Comparison of ENCODE assay signal across 13 cellular contexts in the genomic region with DNA sequence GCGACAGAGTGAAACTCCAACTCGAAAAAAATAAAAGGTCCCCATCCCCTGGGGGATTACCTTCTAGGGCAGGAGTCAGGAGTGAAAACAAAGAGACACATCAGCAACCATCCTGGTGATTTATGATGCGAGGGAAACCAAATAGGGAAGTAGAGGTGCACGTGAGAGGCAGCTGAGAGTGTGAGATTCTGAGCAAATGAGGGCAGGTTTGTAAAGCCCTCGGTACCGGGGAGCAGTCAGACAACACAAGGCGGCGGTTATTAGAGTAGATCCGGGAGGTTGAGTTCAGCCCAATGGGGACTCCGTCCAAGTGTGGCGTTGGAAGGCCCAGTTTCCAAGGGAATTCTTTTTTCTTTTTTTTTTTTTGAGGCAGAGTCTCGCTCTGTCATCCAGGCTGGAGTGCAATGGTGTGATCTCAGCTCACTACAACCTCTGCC. TPM values are rescaled to one million over a fixed set of nuclear protein-coding genes. Genes with fewer than 3 reads are reported as not detected.
A peak's percentile ranks its signal among the peaks of the same experiment; 100 is the strongest.
DNase-seq lines count a peak whose midpoint lies in the region; TF ChIP-seq lines count a peak whose summit lies in the region.
"Had no signal": no experiment of that assay in that cellular context is flagged by ENCODE, and none has a peak within 500 bp of the region (broad histone marks: within the 10 kb centered on the region; RNA-seq: fewer than 3 reads in every experiment).

No MANE protein-coding gene starts in this region.

- peaks cover 5% of the 10 kb centered on the region for H3K4me1 Mint-ChIP-seq in neural crest cell

- DNase-seq in NCI-H2171 treated with DMSO at 0.1 percent for 48 hours (lab: John Stamatoyannopoulos, UW) (peak; percentile 64), NCI-H2171 (lab: John Stamatoyannopoulos, UW) (no peak), KBM-7 (peak; percentile 84), SK-MEL-5 (ENCODE audit: low read depth, low spot score) (peak; percentile 50), neural crest cell (ENCODE audit: low read depth, low spot score) (no peak), activated gamma-delta T cell treated with Interleukin-2 at 50 U/mL for 16 hours (no peak), HT-29 (ENCODE audit: low spot score) (no peak), H4 (ENCODE audit: low spot score) (no peak)
- DNase-seq: DND-41; stimulated activated CD4-positive, alpha-beta T cell treated with anti-CD3 and anti-CD28 coated beads, Interleukin-12 subunit alpha, Interleukin-12 subunit beta, amount 100 ng/mL, for 4 hours; upper lobe of right lung had no signal

- in situ Hi-C loops in KBM-7 (cut with MboI; ENCODE audit: low pct_unique_long_range_greater_than_20kb, low sequenced_read_pairs), result no loop called here
- in situ Hi-C loops in SK-MEL-5 (cut with HindIII; ENCODE audit: low pct_unique_long_range_greater_than_20kb, low sequenced_read_pairs), result no loop called here

- H3K27me3 Mint-ChIP-seq in neural crest cell (ENCODE audit: low read depth), result no peaks in the 10 kb centered on the region

- peak overlapping the region; percentile 4 for H3K27ac Mint-ChIP-seq in neural crest cell (ENCODE audit: unreplicated experiment)
- H3K27ac Mint-ChIP-seq: activated T-helper 1 cell treated with anti-CD3 and anti-CD28 coated beads, Interleukin-12 subunit alpha, Interleukin-12 subunit beta, Interleukin-2, Interleukin-4 antibody, amounts not matched to agents 30 ng/mL and 10 ng/mL and 1 ng/mL, durations not matched to agents 14 hours and 24 hours and 36 hours had no signal

- no peak for TF ChIP-seq CTCF in neural crest cell (conservative IDR thresholded peaks at IDR 0.05)

- H3K4me3 Mint-ChIP-seq in neural crest cell, result peak overlapping the region; percentile 5
- H3K4me3 Mint-ChIP-seq: activated T-helper 1 cell treated with anti-CD3 and anti-CD28 coated beads, Interleukin-12 subunit alpha, Interleukin-12 subunit beta, Interleukin-2, Interleukin-4 antibody, amounts not matched to agents 30 ng/mL and 10 ng/mL and 1 ng/mL, durations not matched to agents 14 hours and 24 hours and 36 hours had no signal

- no peaks in the 10 kb centered on the region for H3K36me3 Mint-ChIP-seq in neural crest cell (ENCODE audit: low read depth)
- H3K36me3 Mint-ChIP-seq: brain had no signal

- H3K9me3 Mint-ChIP-seq in neural crest cell, result no peaks in the 10 kb centered on the region
- H3K9me3 Mint-ChIP-seq: activated T-helper 1 cell treated with anti-CD3 and anti-CD28 coated beads, Interleukin-12 subunit alpha, Interleukin-12 subunit beta, Interleukin-2, Interleukin-4 antibody, amounts not matched to agents 30 ng/mL and 10 ng/mL and 1 ng/mL, durations not matched to agents 14 hours and 24 hours and 36 hours; brain had no signal

RNA-seq across cellular contexts. Expression of a gene that starts 7.4 kb away (rescaled TPM):
- total RNA-seq in SK-MEL-5 (2014; rRNA removed; shearing (Covaris generic)), result 4.9 and 5.4 TPM in 2 replicates
- 17.7 and 18.2 TPM in 2 replicates for polyA plus RNA-seq in SK-MEL-5 (2015; cell fraction: cytosol; rRNA removed)
- 9.5 and 15.8 TPM in 2 replicates for polyA plus RNA-seq in SK-MEL-5 (2015; cell fraction: nucleus; rRNA removed)
- 15.6 and 15.8 TPM in 2 replicates for total RNA-seq in neural crest cell
- total RNA-seq in HT-29 (2014; rRNA removed; shearing (Covaris generic)), result 18.3 and 18.8 TPM in 2 replicates
- total RNA-seq in H4 (2014; rRNA removed; shearing (Covaris generic)), result 4.0 and 5.2 TPM in 2 replicates

RNA-seq across cellular contexts. Expression of a gene that starts 14.6 kb away (rescaled TPM):
- 0.19 TPM in 1 of 2 replicates, not detected in the other for total RNA-seq in SK-MEL-5 (2014; rRNA removed; shearing (Covaris generic))
- polyA plus RNA-seq in SK-MEL-5 (2015; cell fraction: cytosol; rRNA removed), result 0.05 TPM in 1 of 2 replicates, not detected in the other
- 0.68 TPM in 1 of 2 replicates, not detected in the other for polyA plus RNA-seq in SK-MEL-5 (2015; cell fraction: nucleus; rRNA removed)
- 6.0 and 7.3 TPM in 2 replicates for total RNA-seq in neural crest cell
- 231 and 264 TPM in 2 replicates for total RNA-seq in HT-29 (2014; rRNA removed; shearing (Covaris generic))
- total RNA-seq in H4 (2014; rRNA removed; shearing (Covaris generic)), result not detected in 2 replicates

RNA-seq across cellular contexts. Expression of a gene that starts 29.1 kb away (rescaled TPM):
- total RNA-seq in SK-MEL-5 (2014; rRNA removed; shearing (Covaris generic)), result 44.5 and 46.7 TPM in 2 replicates
- 57.4 and 85.2 TPM in 2 replicates for polyA plus RNA-seq in SK-MEL-5 (2015; cell fraction: cytosol; rRNA removed)
- polyA plus RNA-seq in SK-MEL-5 (2015; cell fraction: nucleus; rRNA removed), result 293 and 375 TPM in 2 replicates
- total RNA-seq in neural crest cell, result 68.0 and 70.2 TPM in 2 replicates
- total RNA-seq in HT-29 (2014; rRNA removed; shearing (Covaris generic)), result 206 and 233 TPM in 2 replicates
- total RNA-seq in H4 (2014; rRNA removed; shearing (Covaris generic)), result 122 and 134 TPM in 2 replicates

RNA-seq across cellular contexts. Expression of a gene that starts 51.9 kb away (rescaled TPM):
- 148 and 158 TPM in 2 replicates for total RNA-seq in SK-MEL-5 (2014; rRNA removed; shearing (Covaris generic))
- polyA plus RNA-seq in SK-MEL-5 (2015; cell fraction: cytosol; rRNA removed), result 197 and 212 TPM in 2 replicates
- 43.7 and 45.5 TPM in 2 replicates for polyA plus RNA-seq in SK-MEL-5 (2015; cell fraction: nucleus; rRNA removed)
- 319 and 334 TPM in 2 replicates for total RNA-seq in neural crest cell
- 232 and 245 TPM in 2 replicates for total RNA-seq in HT-29 (2014; rRNA removed; shearing (Covaris generic))
- 324 and 466 TPM in 2 replicates for total RNA-seq in H4 (2014; rRNA removed; shearing (Covaris generic))

RNA-seq across cellular contexts. Expression of a gene that starts 55.4 kb away (rescaled TPM):
- 23.3 and 26.6 TPM in 2 replicates for total RNA-seq in SK-MEL-5 (2014; rRNA removed; shearing (Covaris generic))
- polyA plus RNA-seq in SK-MEL-5 (2015; cell fraction: cytosol; rRNA removed), result 31.7 and 38.6 TPM in 2 replicates
- 23.1 and 34.6 TPM in 2 replicates for polyA plus RNA-seq in SK-MEL-5 (2015; cell fraction: nucleus; rRNA removed)
- 35.2 and 37.8 TPM in 2 replicates for total RNA-seq in neural crest cell
- 8.9 and 9.2 TPM in 2 replicates for total RNA-seq in HT-29 (2014; rRNA removed; shearing (Covaris generic))
- 14.3 and 16.5 TPM in 2 replicates for total RNA-seq in H4 (2014; rRNA removed; shearing (Covaris generic))

Comparison
In these comparisons a context has a peak if more than half of its experiments do, and no peak if none do; other contexts are left out.
1. DNase-seq: peak in NCI-H2171 treated with DMSO at 0.1 percent for 48 hours (single experiment), KBM-7 (single experiment) and SK-MEL-5 (single experiment); none in NCI-H2171 (single experiment), neural crest cell (single experiment), activated gamma-delta T cell treated with Interleukin-2 at 50 U/mL for 16 hours (single experiment), HT-29 (single experiment) and H4 (single experiment).
2. RNA of a gene that starts 14.6 kb away (total RNA-seq): 231 to 264 TPM in HT-29; 6.0 to 7.3 TPM in neural crest cell, 0.19 TPM in SK-MEL-5 and not detected in H4; every median in the first group is over 10 times any median in the second.